In genomic region chr14:94020267-94020666, GRCh38 we compare ENCODE assay signal across 23 cellular contexts. TPM values are rescaled to one million over a fixed set of nuclear protein-coding genes. Genes with fewer than 3 reads are reported as not detected.
DNase-seq lines count a peak whose midpoint lies in the region; ATAC-seq, FAIRE-seq and TF ChIP-seq lines count a peak whose summit lies in the region.
"Had no signal": no experiment of that assay in that cellular context is flagged by ENCODE, and none has a peak within 500 bp of the region (broad histone marks: within the 10 kb centered on the region; RNA-seq: fewer than 3 reads in every experiment).

No MANE protein-coding gene starts in this region.

- H3F3A ChIP-seq in MM.1S (ENCODE audit: insufficient read depth, low read length), result peaks cover 21% of the 10 kb centered on the region

- no peak for ATAC-seq in stimulated activated naive B cell treated with anti-CD40 and anti-IgM and Interleukin-4, amounts not matched to agents 10 μg/mL and 1 μg/mL and 100 μg/mL, for 72 hours (replicated peaks)

- peaks cover 13% of the 10 kb centered on the region for H3K27me3 Mint-ChIP-seq in T-helper 2 cell treated with Interferon-gamma antibody and Interleukin-4, amounts not matched to agents 5 μg/mL and 100 μg/mL, for 36 hours (ENCODE audit: low read depth)
- H3K27me3 Mint-ChIP-seq in stimulated activated naive B cell treated with anti-CD40 and anti-IgM and Interleukin-4, amounts not matched to agents 10 μg/mL and 1 μg/mL and 100 μg/mL, for 72 hours, result peaks cover 51 to 69% of the 10 kb centered on the region in 2 donors

- H3K27ac Mint-ChIP-seq in T-helper 2 cell treated with Interferon-gamma antibody and Interleukin-4, amounts not matched to agents 5 μg/mL and 100 μg/mL, for 36 hours, result peak overlapping the region; percentile 55
- peak overlapping the region; percentile 43 for H3K27ac Mint-ChIP-seq in stimulated activated naive B cell treated with anti-CD40 and anti-IgM and Interleukin-4, amounts not matched to agents 10 μg/mL and 1 μg/mL and 100 μg/mL, for 72 hours
- H3K27ac Mint-ChIP-seq: CD8-positive, alpha-beta memory T cell had no signal

- no peaks in the 10 kb centered on the region for H3K27me3 ChIP-seq in MM.1S (replicated peaks; ENCODE audit: insufficient read depth, low read length)
- no peaks in the 10 kb centered on the region; a peak in 1 of 7 replicates for H3K27me3 ChIP-seq in H1 (replicated peaks in 1 of 4; ENCODE audit: control insufficient read depth in 3 of 4, extremely low read depth in 1 of 4, insufficient read depth in 3 of 4, low read length in 3 of 4)
- H3K27me3 ChIP-seq in dorsolateral prefrontal cortex, result no peaks in the 10 kb centered on the region
- H3K27me3 ChIP-seq: Peyer's patch, SJCRH30 had no signal

- no peak for TF ChIP-seq RAD21 in H1 (IDR thresholded peaks at IDR 0.05 in 1 of 2, conservative IDR thresholded peaks at IDR 0.05 in 1 of 2; ENCODE audit: low read depth in 2 of 2, low read length in 2 of 2)

- H2AK5ac ChIP-seq in H1 (ENCODE audit: low read depth, low read length), result no peak overlapping the region

- no peak overlapping the region for H3K18ac ChIP-seq in H1 (ENCODE audit: extremely low read depth, low read length)

- H3K9me2 ChIP-seq in MM.1S (replicated peaks; ENCODE audit: insufficient read depth, low read length), result no peaks in the 10 kb centered on the region

- H4K8ac ChIP-seq in H1 (ENCODE audit: extremely low read depth, insufficient read depth, low read length), result no peak overlapping the region

- no peak overlapping the region for H3K23ac ChIP-seq in H1 (ENCODE audit: insufficient read length)

- H3K4me3 ChIP-seq in MM.1S (ENCODE audit: low read length) (no peak overlapping the region), H1 (ENCODE audit: extremely low read depth in 1 of 4, insufficient read depth in 2 of 4, low read depth in 3 of 4, low read length in 4 of 4) (no peak overlapping the region), dorsolateral prefrontal cortex (no peak overlapping the region)
- H3K4me3 ChIP-seq: Peyer's patch, SJCRH30 had no signal

- CTCF ChIA-PET in H1 (lab: Charles Lee; ENCODE audit: partially characterized antibody), result interaction anchor here (0.9 to 9.7 kb wide), 10 partner anchors 9 to 365 kb away, joined by 3 to 65 read pairs (median 4); no protein-coding TSS in a partner anchor

- no peak overlapping the region for H3K4me2 ChIP-seq in MM.1S (ENCODE audit: low read depth, low read length)
- H3K4me2 ChIP-seq in H1 (ENCODE audit: insufficient read depth in 1 of 2, low read depth in 2 of 2, low read length in 2 of 2), result no peak overlapping the region

- H2BK20ac ChIP-seq in H1 (ENCODE audit: low read length), result no peak overlapping the region

- intact Hi-C loops in dorsolateral prefrontal cortex (cut with DNase I), result no loop called here

- TF ChIP-seq POLR2A in H1 (IDR thresholded peaks at IDR 0.05; ENCODE audit: control extremely low read depth in 1 of 2, low read depth in 2 of 2, low read length in 2 of 2), result no peak

- TF ChIP-seq CTCF in MM.1S (IDR thresholded peaks at IDR 0.05; ENCODE audit: low read length), result no peak
- no peak for TF ChIP-seq CTCF in H1 (IDR thresholded peaks at IDR 0.05; ENCODE audit: control extremely low read depth in 1 of 3, insufficient read depth in 1 of 3, low read depth in 1 of 3, low read length in 3 of 3)
- TF ChIP-seq CTCF in dorsolateral prefrontal cortex (IDR thresholded peaks at IDR 0.05 in 54 of 56, conservative IDR thresholded peaks at IDR 0.05 in 2 of 56; ENCODE audit: low read depth in 1 of 56, partially characterized antibody in 56 of 56), result no peak

- H2AFZ ChIP-seq in MM.1S (ENCODE audit: low read length) (no peak overlapping the region), H1 (ENCODE audit: low read length) (no peak overlapping the region)

- H2BK12ac ChIP-seq in H1 (ENCODE audit: low read depth, low read length), result no peak overlapping the region

- no peaks in the 10 kb centered on the region for H3K36me3 Mint-ChIP-seq in T-helper 2 cell treated with Interferon-gamma antibody and Interleukin-4, amounts not matched to agents 5 μg/mL and 100 μg/mL, for 36 hours (ENCODE audit: low read depth)
- no peaks in the 10 kb centered on the region for H3K36me3 Mint-ChIP-seq in stimulated activated naive B cell treated with anti-CD40 and anti-IgM and Interleukin-4, amounts not matched to agents 10 μg/mL and 1 μg/mL and 100 μg/mL, for 72 hours

- no peaks in the 10 kb centered on the region for H3K79me1 ChIP-seq in H1 (ENCODE audit: low read depth, low read length)

- no peak overlapping the region for H3K14ac ChIP-seq in H1 (ENCODE audit: insufficient read length)

- no peaks in the 10 kb centered on the region for H3K9me3 Mint-ChIP-seq in T-helper 2 cell treated with Interferon-gamma antibody and Interleukin-4, amounts not matched to agents 5 μg/mL and 100 μg/mL, for 36 hours
- H3K9me3 Mint-ChIP-seq in stimulated activated naive B cell treated with anti-CD40 and anti-IgM and Interleukin-4, amounts not matched to agents 10 μg/mL and 1 μg/mL and 100 μg/mL, for 72 hours, result no peaks in the 10 kb centered on the region
- H3K9me3 Mint-ChIP-seq: CD8-positive, alpha-beta memory T cell had no signal

- no peaks in the 10 kb centered on the region; the same call in 1 of the 2 replicates for H3K23me2 ChIP-seq in H1 (ENCODE audit: low read depth, low read length)

- no peak overlapping the region for H3K4me3 Mint-ChIP-seq in T-helper 2 cell treated with Interferon-gamma antibody and Interleukin-4, amounts not matched to agents 5 μg/mL and 100 μg/mL, for 36 hours
- H3K4me3 Mint-ChIP-seq in stimulated activated naive B cell treated with anti-CD40 and anti-IgM and Interleukin-4, amounts not matched to agents 10 μg/mL and 1 μg/mL and 100 μg/mL, for 72 hours, result no peak overlapping the region
- H3K4me3 Mint-ChIP-seq: CD8-positive, alpha-beta memory T cell had no signal

- H4K20me1 ChIP-seq in MM.1S (ENCODE audit: insufficient read depth, low read length) (no peaks in the 10 kb centered on the region), H1 (replicated peaks in 1 of 2; ENCODE audit: control insufficient read depth in 1 of 2, insufficient read depth in 2 of 2, low read length in 2 of 2) (no peaks in the 10 kb centered on the region)

- 91% methylated on average over 4 of the region's 4 CpGs; no CpG with 5 or more reads in 1 of the 2 experiments for whole genome bisulfite sequencing in H1 (ENCODE audit: extremely low coverage in 1 of 2, insufficient coverage in 1 of 2, insufficient read length in 1 of 2, insufficient replicate concordance in 2 of 2, low coverage in 1 of 2, low lambda C conversion rate in 2 of 2, missing lambda C conversion rate in 1 of 2), 2 experiments

- no peak overlapping the region for H2BK15ac ChIP-seq in H1 (ENCODE audit: low read length)

- DNase-seq in T-helper 2 cell treated with Interferon-gamma antibody and Interleukin-4, amounts not matched to agents 5 μg/mL and 100 μg/mL, for 36 hours (ENCODE audit: low spot score), result no peak
- no peak for DNase-seq in T-helper 2 cell
- no peak for DNase-seq in MM.1S
- no peak for DNase-seq in H1 (ENCODE audit: low read depth in 1 of 2, low spot score in 2 of 2)
- DNase-seq in stimulated activated naive B cell treated with anti-CD40 and anti-IgM and Interleukin-4, amounts not matched to agents 10 μg/mL and 1 μg/mL and 100 μg/mL, for 72 hours, result no peak
- DNase-seq in NCI-H146 (lab: John Stamatoyannopoulos, UW), result no peak
- no peak for DNase-seq in dorsolateral prefrontal cortex
- DNase-seq: 8988T; CD8-positive, alpha-beta memory T cell; DMS53; GDM1; H7; NCI-H1105 treated with DMSO at 0.1 percent for 48 hours; NCI-H1694; NCI-H2081 treated with DMSO at 0.1 percent for 48 hours; NCI-H524 treated with DMSO at 0.1 percent for 48 hours; NCI-H82; Peyer's patch; SJCRH30 had no signal

- H3K79me2 ChIP-seq in MM.1S (ENCODE audit: low read length) (no peaks in the 10 kb centered on the region), H1 (ENCODE audit: control insufficient read depth in 1 of 2, insufficient read depth in 2 of 2, low read length in 2 of 2) (no peaks in the 10 kb centered on the region)

- H3K4ac ChIP-seq in H1 (replicated peaks; ENCODE audit: insufficient read length, low read depth, low read length), result no peak overlapping the region

- H3K9me3 ChIP-seq in MM.1S (replicated peaks; ENCODE audit: insufficient read depth, low read length) (no peaks in the 10 kb centered on the region), H1 (ENCODE audit: insufficient read depth in 2 of 2, low read depth in 1 of 2, low read length in 1 of 2) (no peaks in the 10 kb centered on the region)
- H3K9me3 ChIP-seq: Peyer's patch, SJCRH30 had no signal

- peaks cover 34% of the 10 kb centered on the region for H3K4me1 Mint-ChIP-seq in T-helper 2 cell treated with Interferon-gamma antibody and Interleukin-4, amounts not matched to agents 5 μg/mL and 100 μg/mL, for 36 hours (ENCODE audit: low read depth)
- H3K4me1 Mint-ChIP-seq in stimulated activated naive B cell treated with anti-CD40 and anti-IgM and Interleukin-4, amounts not matched to agents 10 μg/mL and 1 μg/mL and 100 μg/mL, for 72 hours, result no peaks in the 10 kb centered on the region

- no peak for TF ChIP-seq EP300 in H1 (IDR thresholded peaks at IDR 0.05; ENCODE audit: borderline replicate concordance in 1 of 2, low read depth in 2 of 2, low read length in 2 of 2)

- H3K9ac ChIP-seq in MM.1S (ENCODE audit: low read length), result no peak overlapping the region
- H3K9ac ChIP-seq in H1 (replicated peaks in 1 of 4; ENCODE audit: extremely low read depth in 1 of 4, low read depth in 3 of 4, low read length in 3 of 4), result no peak overlapping the region

- H4K5ac ChIP-seq in H1 (ENCODE audit: insufficient read length, low read depth, low read length), result no peak overlapping the region

- H3K36me3 ChIP-seq in MM.1S (replicated peaks; ENCODE audit: insufficient read depth, low read length), result no peaks in the 10 kb centered on the region
- no peaks in the 10 kb centered on the region; a peak in 1 of 8 replicates for H3K36me3 ChIP-seq in H1 (ENCODE audit: control insufficient read depth in 2 of 4, insufficient read depth in 4 of 4, low read length in 3 of 4)
- H3K36me3 ChIP-seq: Peyer's patch, SJCRH30 had no signal

- no peak overlapping the region for H2BK5ac ChIP-seq in H1 (ENCODE audit: low read depth, low read length)

- peak overlapping the region; percentile 94; the same call in 1 of the 2 replicates for H3K27ac ChIP-seq in MM.1S (ENCODE audit: low read length)
- no peak overlapping the region for H3K27ac ChIP-seq in H1 (ENCODE audit: low read depth, low read length)
- no peak overlapping the region for H3K27ac ChIP-seq in dorsolateral prefrontal cortex
- H3K27ac ChIP-seq: C4-2B, HL-60, Peyer's patch, SJCRH30 had no signal

- POLR2A ChIA-PET in H1 (lab: Charles Lee; ENCODE audit: partially characterized antibody), result interaction anchor here (1.2 kb wide), 1 partner anchor 90 kb away, joined by 3 read pairs; the partner anchor contains the start of gene IFI27

- H2BK120ac ChIP-seq in H1 (replicated peaks; ENCODE audit: low read depth, low read length), result no peak overlapping the region

- FAIRE-seq in H1 (lab: Jason Lieb, UNC), result no peak

- H4K91ac ChIP-seq in H1 (replicated peaks; ENCODE audit: insufficient read length, low read length), result no peak overlapping the region

- H3K56ac ChIP-seq in H1 (replicated peaks; ENCODE audit: insufficient read length, low read depth, low read length), result no peak overlapping the region

- peaks cover 34% of the 10 kb centered on the region for H3K4me1 ChIP-seq in MM.1S (ENCODE audit: low read length)
- H3K4me1 ChIP-seq in H1 (replicated peaks in 1 of 4; ENCODE audit: control insufficient read depth in 3 of 4, insufficient read depth in 4 of 4, low read length in 3 of 4), result peaks cover 0 to 18% (median 10%) of the 10 kb centered on the region in 4 experiments; a peak in 4 of 7 replicates
- H3K4me1 ChIP-seq: Peyer's patch, SJCRH30 had no signal

RNA-seq across cellular contexts. Expression of gene OTUB2, which starts 5.9 kb away (rescaled TPM):
- 4.1 and 4.2 TPM in 2 replicates for total RNA-seq in H1 (2021; fragmentation: NEBNext Ultra II Directional; extraction: Animal tissue kit (Norgen Biotek cat#: 25700))
- 2.2 and 2.6 TPM in 2 replicates for polyA plus RNA-seq in H1 (2011; rRNA removed)
- 2.1 TPM for polyA plus RNA-seq in H1 (2011; cell fraction: cytosol; rRNA removed)
- 3.1 TPM for polyA plus RNA-seq in H1 (2011; cell fraction: nucleus; rRNA removed)
- 2.8 to 4.1 TPM (median 3.5 TPM) in 4 replicates for polyA plus RNA-seq in H1 (2012, experiment 1 of 2)
- 5.0 TPM for polyA plus RNA-seq in H1 (2012, experiment 2 of 2)
- polyA plus RNA-seq in H1 (2013, experiment 1 of 2), result 2.3 TPM
- polyA plus RNA-seq in H1 (2013, experiment 2 of 2), result 2.1 TPM
- polyA minus RNA-seq in H1 (2011; rRNA and poly(A)+ RNA removed), result 7.9 and 8.0 TPM in 2 replicates
- 4.5 TPM for polyA minus RNA-seq in H1 (2011; cell fraction: cytosol; rRNA and poly(A)+ RNA removed)
- polyA minus RNA-seq in H1 (2011; cell fraction: nucleus; rRNA and poly(A)+ RNA removed), result 5.9 TPM
- total RNA-seq in dorsolateral prefrontal cortex, result 1 to 10 TPM in 117 of 120 experiments, under 1 TPM in 3; 0.49 to 4.7 (median 2.3) TPM

RNA-seq across cellular contexts. Expression of gene CCDC197, which starts 23.2 kb away (rescaled TPM):
- total RNA-seq in H1 (2021; fragmentation: NEBNext Ultra II Directional; extraction: Animal tissue kit (Norgen Biotek cat#: 25700)), result not detected in 2 replicates
- not detected in 2 replicates for polyA plus RNA-seq in H1 (2011; rRNA removed)
- not detected for polyA plus RNA-seq in H1 (2011; cell fraction: cytosol; rRNA removed)
- polyA plus RNA-seq in H1 (2011; cell fraction: nucleus; rRNA removed), result not detected
- not detected in 4 replicates for polyA plus RNA-seq in H1 (2012, experiment 1 of 2)
- polyA plus RNA-seq in H1 (2012, experiment 2 of 2), result not detected
- polyA plus RNA-seq in H1 (2013, experiment 1 of 2), result not detected
- polyA plus RNA-seq in H1 (2013, experiment 2 of 2), result not detected
- not detected in 2 replicates for polyA minus RNA-seq in H1 (2011; rRNA and poly(A)+ RNA removed)
- polyA minus RNA-seq in H1 (2011; cell fraction: cytosol; rRNA and poly(A)+ RNA removed), result not detected
- polyA minus RNA-seq in H1 (2011; cell fraction: nucleus; rRNA and poly(A)+ RNA removed), result not detected
- under 1 TPM in 2 of 120 experiments, not detected in 118; 0.38 to 0.95 TPM for total RNA-seq in dorsolateral prefrontal cortex
- total RNA-seq: CD8-positive, alpha-beta memory T cell; H7; HT-29; OCI-LY7; Peyer's patch; SJCRH30 had no signal
- polyA plus RNA-seq: CD8-positive, alpha-beta memory T cell had no signal

RNA-seq across cellular contexts. Expression of gene ASB2, which starts 43.9 kb away (rescaled TPM):
- 0.77 and 1.0 TPM in 2 replicates for total RNA-seq in H1 (2021; fragmentation: NEBNext Ultra II Directional; extraction: Animal tissue kit (Norgen Biotek cat#: 25700))
- 2.1 and 3.2 TPM in 2 replicates for polyA plus RNA-seq in H1 (2011; rRNA removed)
- polyA plus RNA-seq in H1 (2011; cell fraction: cytosol; rRNA removed), result 1.3 TPM
- polyA plus RNA-seq in H1 (2011; cell fraction: nucleus; rRNA removed), result 0.91 TPM
- 0.37 to 0.97 TPM (median 0.77 TPM) in 4 replicates for polyA plus RNA-seq in H1 (2012, experiment 1 of 2)
- polyA plus RNA-seq in H1 (2012, experiment 2 of 2), result 0.47 TPM
- 0.83 TPM for polyA plus RNA-seq in H1 (2013, experiment 1 of 2)
- 1.2 TPM for polyA plus RNA-seq in H1 (2013, experiment 2 of 2)
- polyA minus RNA-seq in H1 (2011; rRNA and poly(A)+ RNA removed), result 1.2 and 2.1 TPM in 2 replicates
- 3.7 TPM for polyA minus RNA-seq in H1 (2011; cell fraction: cytosol; rRNA and poly(A)+ RNA removed)
- polyA minus RNA-seq in H1 (2011; cell fraction: nucleus; rRNA and poly(A)+ RNA removed), result 1.9 TPM
- total RNA-seq in dorsolateral prefrontal cortex, result 10 to 100 TPM in 40 of 120 experiments, 1 to 10 TPM in 80; 1.7 to 20.6 (median 8.5) TPM
